ENCODE assay signal across 15 cellular contexts in the genomic region with DNA sequence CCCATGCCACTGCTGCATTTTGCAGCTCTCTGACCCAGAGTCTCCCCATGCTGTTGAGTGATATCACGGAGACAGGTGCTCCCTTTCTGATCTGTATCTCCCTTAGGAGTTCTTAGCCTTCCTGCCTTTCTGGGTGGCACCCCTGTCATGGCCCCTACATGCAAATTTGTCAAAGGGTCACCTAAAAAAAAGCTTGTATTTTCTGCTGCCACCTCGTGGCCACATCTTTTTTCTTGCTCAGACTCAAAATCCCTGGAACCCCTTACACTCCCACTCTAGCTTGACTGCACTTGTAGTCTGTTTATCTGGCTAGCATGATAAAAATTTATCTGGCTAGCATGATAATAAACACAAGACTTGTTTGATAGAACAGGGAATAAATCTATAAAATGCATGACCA.
A peak's percentile ranks its signal among the peaks of the same experiment; 100 is the strongest.
DNase-seq lines count a peak whose midpoint lies in the region; FAIRE-seq and TF ChIP-seq lines count a peak whose summit lies in the region.
"Had no signal": no experiment of that assay in that cellular context is flagged by ENCODE, and none has a peak within 500 bp of the region (broad histone marks: within the 10 kb centered on the region; RNA-seq: fewer than 3 reads in every experiment).

No MANE protein-coding gene starts in this region.

- H3K36me3 Mint-ChIP-seq in T-helper 2 cell treated with Interferon-gamma antibody and Interleukin-4, amounts not matched to agents 5 μg/mL and 100 μg/mL, for 36 hours (ENCODE audit: low read depth), result no peaks in the 10 kb centered on the region
- H3K36me3 Mint-ChIP-seq: stimulated activated memory B cell treated with anti-CD40 and anti-IgM and Interleukin-4, amounts not matched to agents 10 μg/mL and 1 μg/mL and 100 μg/mL, for 72 hours had no signal

- H3K4me2 ChIP-seq in keratinocyte (ENCODE audit: control insufficient read depth, extremely low read depth, insufficient read depth, low read depth, low read length), result no peak overlapping the region

- H3K27me3 ChIP-seq in keratinocyte (ENCODE audit: control insufficient read depth, extremely low read depth, insufficient read depth, low read length) (no peaks in the 10 kb centered on the region), tibial nerve (no peaks in the 10 kb centered on the region), tibial artery (no peaks in the 10 kb centered on the region)
- H3K27me3 ChIP-seq: Peyer's patch had no signal

- H3K4me3 Mint-ChIP-seq in T-helper 2 cell treated with Interferon-gamma antibody and Interleukin-4, amounts not matched to agents 5 μg/mL and 100 μg/mL, for 36 hours, result no peak overlapping the region
- H3K4me3 Mint-ChIP-seq: stimulated activated memory B cell treated with anti-CD40 and anti-IgM and Interleukin-4, amounts not matched to agents 10 μg/mL and 1 μg/mL and 100 μg/mL, for 72 hours had no signal

- no peak overlapping the region for H2AFZ ChIP-seq in keratinocyte (ENCODE audit: control insufficient read depth, low read length)

- H4K20me1 ChIP-seq in keratinocyte (ENCODE audit: control insufficient read depth, extremely low read depth, insufficient read depth, low read length), result no peaks in the 10 kb centered on the region

- no peaks in the 10 kb centered on the region for H3K79me2 ChIP-seq in keratinocyte (ENCODE audit: control insufficient read depth, insufficient read depth, low read length)

- H3K9me1 ChIP-seq in keratinocyte (ENCODE audit: control insufficient read depth, extremely low read depth, insufficient read depth, low read length), result no peaks in the 10 kb centered on the region

- intact Hi-C loops in tibial artery (cut with DNase I; ENCODE audit: low total_unique reads), result no loop called here

- FAIRE-seq in D721Med (lab: Jason Lieb, UNC) (no peak), keratinocyte (lab: Jason Lieb, UNC) (no peak)
- FAIRE-seq: islet of Langerhans had no signal

- DNase-seq in D721Med (ENCODE audit: insufficient read length, low spot score) (no peak), HT-29 (ENCODE audit: low spot score) (peak; percentile 29), astrocyte of the cerebellum (ENCODE audit: low read depth) (no peak), keratinocyte (ENCODE audit: low read depth, low spot score) (no peak), tibial nerve (ENCODE audit: low spot score in 2 of 2) (no peak), NCI-H2029 (lab: John Stamatoyannopoulos, UW) (no peak), tibial artery (no peak)
- no peak for DNase-seq in T-helper 2 cell treated with Interferon-gamma antibody and Interleukin-4, amounts not matched to agents 5 μg/mL and 100 μg/mL, for 36 hours (ENCODE audit: low spot score)
- DNase-seq: activated T-cell treated with anti-CD3 and anti-CD28 coated beads for 4 hours, EL, erythroblast, NCI-H146, Peyer's patch had no signal

- no peak overlapping the region for H3K27ac Mint-ChIP-seq in T-helper 2 cell treated with Interferon-gamma antibody and Interleukin-4, amounts not matched to agents 5 μg/mL and 100 μg/mL, for 36 hours
- H3K27ac Mint-ChIP-seq: stimulated activated memory B cell treated with anti-CD40 and anti-IgM and Interleukin-4, amounts not matched to agents 10 μg/mL and 1 μg/mL and 100 μg/mL, for 72 hours had no signal

- H3K9me3 ChIP-seq in keratinocyte (ENCODE audit: control insufficient read depth, low read depth, low read length), result no peaks in the 10 kb centered on the region
- peaks cover 0 to 2% (median 0%) of the 10 kb centered on the region in 4 donors for H3K9me3 ChIP-seq in tibial nerve
- H3K9me3 ChIP-seq in tibial artery, result no peaks in the 10 kb centered on the region
- H3K9me3 ChIP-seq: Peyer's patch had no signal

- TF ChIP-seq POLR2A in tibial nerve (IDR thresholded peaks at IDR 0.05), result no peak

- TF ChIP-seq EP300 in tibial nerve (IDR thresholded peaks at IDR 0.05), result no peak

- in situ Hi-C loops in astrocyte of the cerebellum (cut with HindIII; ENCODE audit: low sequenced_read_pairs), result no loop called here

- no peak overlapping the region for H3K27ac ChIP-seq in keratinocyte (ENCODE audit: control insufficient read depth, insufficient read depth, low read length)
- H3K27ac ChIP-seq in tibial nerve, result no peak overlapping the region
- H3K27ac ChIP-seq in tibial artery, result no peak overlapping the region
- H3K27ac ChIP-seq: Peyer's patch had no signal

- no peaks in the 10 kb centered on the region for H3K4me1 ChIP-seq in keratinocyte (ENCODE audit: control insufficient read depth, extremely low read depth, insufficient read depth, low read length)
- no peaks in the 10 kb centered on the region for H3K4me1 ChIP-seq in tibial nerve
- no peaks in the 10 kb centered on the region for H3K4me1 ChIP-seq in tibial artery
- H3K4me1 ChIP-seq: Peyer's patch had no signal

- peak; percentile 47 for TF ChIP-seq CTCF in D721Med (IDR thresholded peaks at IDR 0.05; ENCODE audit: insufficient read depth, missing control alignments)
- TF ChIP-seq CTCF in astrocyte of the cerebellum (IDR thresholded peaks at IDR 0.05; ENCODE audit: low read depth, low read length, missing control alignments), result peak; percentile 26
- TF ChIP-seq CTCF in keratinocyte (optimal IDR thresholded peaks at IDR 0.05 in 1 of 3, IDR thresholded peaks at IDR 0.05 in 1 of 3, conservative IDR thresholded peaks at IDR 0.05 in 1 of 3; ENCODE audit: extremely low read depth in 1 of 3, insufficient read depth in 2 of 3, low read length in 3 of 3), result peak in 2 of 3 experiments; percentile 7 to 32
- TF ChIP-seq CTCF in tibial nerve (IDR thresholded peaks at IDR 0.05), result no peak
- no peak for TF ChIP-seq CTCF in tibial artery (IDR thresholded peaks at IDR 0.05)

- H3K4me3 ChIP-seq in astrocyte of the cerebellum (ENCODE audit: low read depth, low read length), result no peak overlapping the region
- H3K4me3 ChIP-seq in keratinocyte (ENCODE audit: control insufficient read depth in 2 of 3, extremely low read depth in 1 of 3, insufficient read depth in 2 of 3, low read depth in 1 of 3, low read length in 3 of 3), result no peak overlapping the region
- no peak overlapping the region for H3K4me3 ChIP-seq in tibial nerve
- no peak overlapping the region for H3K4me3 ChIP-seq in tibial artery
- H3K4me3 ChIP-seq: Peyer's patch had no signal

- peaks cover 7% of the 10 kb centered on the region for H3K9me3 Mint-ChIP-seq in T-helper 2 cell treated with Interferon-gamma antibody and Interleukin-4, amounts not matched to agents 5 μg/mL and 100 μg/mL, for 36 hours

- dilution Hi-C loops in keratinocyte (cut with MboI; ENCODE audit: extremely low pct_ligation_motif_present, low sequenced_read_pairs), result no loop called here

- no peaks in the 10 kb centered on the region for H3K27me3 Mint-ChIP-seq in T-helper 2 cell treated with Interferon-gamma antibody and Interleukin-4, amounts not matched to agents 5 μg/mL and 100 μg/mL, for 36 hours (ENCODE audit: low read depth)
- H3K27me3 Mint-ChIP-seq: stimulated activated memory B cell treated with anti-CD40 and anti-IgM and Interleukin-4, amounts not matched to agents 10 μg/mL and 1 μg/mL and 100 μg/mL, for 72 hours had no signal

- 51 to 52% methylated on average over 2 of the region's 2 CpGs for WGBS in tibial nerve, 2 donors

- H3K4me1 Mint-ChIP-seq in T-helper 2 cell treated with Interferon-gamma antibody and Interleukin-4, amounts not matched to agents 5 μg/mL and 100 μg/mL, for 36 hours (ENCODE audit: low read depth), result no peaks in the 10 kb centered on the region
- H3K4me1 Mint-ChIP-seq: stimulated activated memory B cell treated with anti-CD40 and anti-IgM and Interleukin-4, amounts not matched to agents 10 μg/mL and 1 μg/mL and 100 μg/mL, for 72 hours had no signal

- no peak overlapping the region for H3K9ac ChIP-seq in keratinocyte (ENCODE audit: control insufficient read depth, extremely low read depth, insufficient read depth, low read length)

- H3K36me3 ChIP-seq in keratinocyte (ENCODE audit: control insufficient read depth in 2 of 2, extremely low read depth in 1 of 2, insufficient read depth in 2 of 2, low read length in 2 of 2) (no peaks in the 10 kb centered on the region), tibial nerve (no peaks in the 10 kb centered on the region), tibial artery (no peaks in the 10 kb centered on the region)
- H3K36me3 ChIP-seq: Peyer's patch had no signal

Comparison
In these comparisons a context has a peak if more than half of its experiments do, and no peak if none do; other contexts are left out.
1. CTCF ChIP-seq: peak in D721Med (single experiment), astrocyte of the cerebellum (single experiment) and keratinocyte (2 of 3); none in tibial nerve (0 of 5) and tibial artery (0 of 2).